12 cellular contexts compared by ENCODE assay signal in genomic region chr14:68363401-68363800, GRCh38.
DNase-seq lines count a peak whose midpoint lies in the region; ATAC-seq and TF ChIP-seq lines count a peak whose summit lies in the region.
"Had no signal": no experiment of that assay in that cellular context is flagged by ENCODE, and none has a peak within 500 bp of the region (broad histone marks: within the 10 kb centered on the region; RNA-seq: fewer than 3 reads in every experiment).

No MANE protein-coding gene starts in this region.

- H3K18ac ChIP-seq in mesenchymal stem cell (ENCODE audit: low read depth in 1 of 2, low read length in 2 of 2) = peak overlapping the region; percentile 64 to 91

- H3K27me3 ChIP-seq in SK-N-SH (ENCODE audit: insufficient read depth) (no peaks in the 10 kb centered on the region), mesenchymal stem cell (ENCODE audit: control insufficient read depth in 1 of 2, insufficient read depth in 1 of 2, low read length in 2 of 2) (no peaks in the 10 kb centered on the region)

- no peaks in the 10 kb centered on the region for H3K79me2 ChIP-seq in SK-N-SH (ENCODE audit: insufficient read depth)

- H3K4me1 Mint-ChIP-seq in chondrocyte (ENCODE audit: low read depth) = peaks cover 63% of the 10 kb centered on the region
- H3K4me1 Mint-ChIP-seq in type B pancreatic cell (ENCODE audit: unreplicated experiment) = peaks cover 67% of the 10 kb centered on the region

- POLR2A ChIA-PET in SK-N-SH (lab: Yijun Ruan, JAX) = no interaction called here

- no peak overlapping the region for H3K23ac ChIP-seq in mesenchymal stem cell (ENCODE audit: low read length in 2 of 2)

- H2BK12ac ChIP-seq in mesenchymal stem cell (ENCODE audit: low read length in 2 of 2) = peak overlapping the region; percentile 81 to 93

- H3K4me3 Mint-ChIP-seq in chondrocyte (ENCODE audit: unreplicated experiment) (no peak overlapping the region), type B pancreatic cell (peak overlapping the region; percentile 63)

- H3K27ac ChIP-seq in SK-N-SH (ENCODE audit: low read depth in 2 of 2, low read length in 1 of 2) (no peak overlapping the region), mesenchymal stem cell (ENCODE audit: low read length, poor library complexity, severe bottlenecking) (peak overlapping the region; percentile 91)

- CTCF ChIA-PET in SK-N-SH (lab: Yijun Ruan, JAX) = no interaction called here

- H3K9me3 ChIP-seq in SK-N-SH (no peaks in the 10 kb centered on the region), mesenchymal stem cell (ENCODE audit: control insufficient read depth, low read length) (no peaks in the 10 kb centered on the region)
- H3K9me3 ChIP-seq: prostate gland had no signal

- ATAC-seq in SK-N-SH treated with all-trans-retinoic acid at 6 μM for 48 hours (peak; percentile 58; the same call in 2 of the 3 replicates), GM21576 (IDR thresholded peaks at IDR 0.05; ENCODE audit: unreplicated experiment) (no peak)
- ATAC-seq in activated naive CD4-positive, alpha-beta T cell treated with anti-CD3 and anti-CD28 coated beads, Interleukin-2, amount 50 U/mL, for 72 hours = no peak

- H3K4me1 ChIP-seq in SK-N-SH (ENCODE audit: control insufficient read depth in 1 of 2, insufficient read depth in 2 of 2, low read depth in 1 of 2, low read length in 1 of 2) (peaks cover 0 to 6% of the 10 kb centered on the region in 2 experiments; a peak in 2 of 4 replicates), mesenchymal stem cell (ENCODE audit: control insufficient read depth, insufficient read depth, low read depth, low read length) (peaks cover 20% of the 10 kb centered on the region)

- no peaks in the 10 kb centered on the region for H3K36me3 ChIP-seq in SK-N-SH (replicated peaks in 1 of 2; ENCODE audit: control insufficient read depth in 1 of 2, insufficient read depth in 2 of 2, low read length in 1 of 2)
- no peaks in the 10 kb centered on the region for H3K36me3 ChIP-seq in mesenchymal stem cell (ENCODE audit: control insufficient read depth in 1 of 2, insufficient read depth in 2 of 2, low read depth in 1 of 2, low read length in 2 of 2)
- H3K36me3 ChIP-seq: prostate gland had no signal

- H3F3A ChIP-seq in SK-N-SH (replicated peaks; ENCODE audit: insufficient read depth) = peaks cover 6% of the 10 kb centered on the region

- H2BK15ac ChIP-seq in mesenchymal stem cell (ENCODE audit: low read depth, poor library complexity, severe bottlenecking) = no peak overlapping the region

- H3K36me3 Mint-ChIP-seq in chondrocyte (ENCODE audit: low read depth) (no peaks in the 10 kb centered on the region), type B pancreatic cell (peaks cover 13% of the 10 kb centered on the region)
- H3K36me3 Mint-ChIP-seq in activated naive CD4-positive, alpha-beta T cell treated with anti-CD3 and anti-CD28 coated beads, Interleukin-2, amount 50 U/mL, for 72 hours = no peaks in the 10 kb centered on the region

- no peak overlapping the region for H2AFZ ChIP-seq in SK-N-SH (ENCODE audit: low read depth)
- no peak overlapping the region for H2AFZ ChIP-seq in mesenchymal stem cell (ENCODE audit: low read depth, low read length)

- H3K79me1 ChIP-seq in mesenchymal stem cell (replicated peaks; ENCODE audit: low read length, poor library complexity, severe bottlenecking) = no peaks in the 10 kb centered on the region

- peak overlapping the region; percentile 98 for H3K27ac Mint-ChIP-seq in chondrocyte (ENCODE audit: unreplicated experiment)
- peak overlapping the region; percentile 87 for H3K27ac Mint-ChIP-seq in type B pancreatic cell
- H3K27ac Mint-ChIP-seq in activated naive CD4-positive, alpha-beta T cell treated with anti-CD3 and anti-CD28 coated beads, Interleukin-2, amount 50 U/mL, for 72 hours = no peak overlapping the region

- no peak overlapping the region for H3K14ac ChIP-seq in mesenchymal stem cell (ENCODE audit: low read length in 2 of 2)

- H4K20me1 ChIP-seq in SK-N-SH (ENCODE audit: insufficient read depth) = no peaks in the 10 kb centered on the region

- H3K27me3 Mint-ChIP-seq in chondrocyte (ENCODE audit: low read depth) (no peaks in the 10 kb centered on the region), type B pancreatic cell (no peaks in the 10 kb centered on the region)

- TF ChIP-seq RAD21 in SK-N-SH (IDR thresholded peaks at IDR 0.05; ENCODE audit: low read length) = no peak

- H4K8ac ChIP-seq in mesenchymal stem cell (ENCODE audit: low read length) = peak overlapping the region; percentile 98

- H3K9me3 Mint-ChIP-seq in chondrocyte (ENCODE audit: low read depth) (no peaks in the 10 kb centered on the region), type B pancreatic cell (peaks cover 6% of the 10 kb centered on the region)
- no peaks in the 10 kb centered on the region for H3K9me3 Mint-ChIP-seq in activated naive CD4-positive, alpha-beta T cell treated with anti-CD3 and anti-CD28 coated beads, Interleukin-2, amount 50 U/mL, for 72 hours

- H3K4me2 ChIP-seq in SK-N-SH (no peak overlapping the region), mesenchymal stem cell (ENCODE audit: low read length, poor library complexity, severe bottlenecking) (peak overlapping the region; percentile 2)

- no peak for TF ChIP-seq EP300 in SK-N-SH (IDR thresholded peaks at IDR 0.05; ENCODE audit: borderline replicate concordance in 1 of 2, low read depth in 1 of 2, low read length in 1 of 2)

- peak overlapping the region; percentile 45 to 83 for H3K4ac ChIP-seq in mesenchymal stem cell (ENCODE audit: low read depth in 1 of 2, low read length in 2 of 2)

- H3K4me3 ChIP-seq in SK-N-SH (ENCODE audit: low read depth in 2 of 2, low read length in 1 of 2) (no peak overlapping the region), mesenchymal stem cell (ENCODE audit: insufficient read depth in 1 of 2, low read depth in 1 of 2, low read length in 2 of 2) (no peak overlapping the region)
- H3K4me3 ChIP-seq: prostate gland had no signal

- H2BK5ac ChIP-seq in mesenchymal stem cell (ENCODE audit: low read depth, low read length, poor library complexity, severe bottlenecking) = no peak overlapping the region

- no peaks in the 10 kb centered on the region for H3K9me2 ChIP-seq in SK-N-SH

- TF ChIP-seq CTCF in SK-N-SH (IDR thresholded peaks at IDR 0.05) (no peak), chondrocyte (IDR thresholded peaks at IDR 0.05) (peak; percentile 50), type B pancreatic cell (conservative IDR thresholded peaks at IDR 0.05) (peak; percentile 70)

- 92% methylated on average over 3 of the region's 10 CpGs for WGBS in SK-N-SH (ENCODE audit: low lambda C conversion rate)
- 64% methylated on average over 10 of the region's 10 CpGs for WGBS in mesenchymal stem cell

- H3K9ac ChIP-seq in SK-N-SH = no peak overlapping the region
- H3K9ac ChIP-seq in mesenchymal stem cell (ENCODE audit: low read length) = no peak overlapping the region

- no peak overlapping the region for H2AK5ac ChIP-seq in mesenchymal stem cell (ENCODE audit: low read length, severe bottlenecking)

- peak overlapping the region; percentile 21 for H2BK120ac ChIP-seq in mesenchymal stem cell (ENCODE audit: low read depth, low read length)

- peak overlapping the region; percentile 93 for H4K91ac ChIP-seq in mesenchymal stem cell (ENCODE audit: low read length)

- DNase-seq in SK-N-SH = no peak
- DNase-seq in chondrocyte (ENCODE audit: low spot score) = no peak
- no peak for DNase-seq in mesenchymal stem cell
- DNase-seq in type B pancreatic cell (ENCODE audit: extremely low spot score, unreplicated experiment) = no peak
- no peak for DNase-seq in activated naive CD4-positive, alpha-beta T cell treated with anti-CD3 and anti-CD28 coated beads, Interleukin-2, amount 50 U/mL, for 16 hours
- no peak for DNase-seq in activated naive CD4-positive, alpha-beta T cell treated with anti-CD3 and anti-CD28 coated beads, Interleukin-2, amount 50 U/mL, for 72 hours (ENCODE audit: low spot score in 2 of 2)
- DNase-seq: cerebellar nuclear complex, NCI-H1092, SW 1271 had no signal

TF ChIP-seq in SK-N-SH, 30 proteins besides CTCF, POLR2A, EP300 and RAD21 (continues in another document):
- TF ChIP-seq ZBTB33 (IDR thresholded peaks at IDR 0.05; ENCODE audit: borderline replicate concordance, low read depth) (no peak), FOSL2 (IDR thresholded peaks at IDR 0.05; ENCODE audit: borderline replicate concordance, low read depth) (no peak), USF1 (IDR thresholded peaks at IDR 0.05; ENCODE audit: borderline replicate concordance, low read depth) (no peak), RCOR1 (IDR thresholded peaks at IDR 0.05; ENCODE audit: low read length) (no peak)
- TF ChIP-seq, protein P1, sequence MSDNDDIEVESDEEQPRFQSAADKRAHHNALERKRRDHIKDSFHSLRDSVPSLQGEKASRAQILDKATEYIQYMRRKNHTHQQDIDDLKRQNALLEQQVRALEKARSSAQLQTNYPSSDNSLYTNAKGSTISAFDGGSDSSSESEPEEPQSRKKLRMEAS (IDR thresholded peaks at IDR 0.05; ENCODE audit: low read depth) = no peak

Comparison
In these comparisons a context has a peak if more than half of its experiments do, and no peak if none do; other contexts are left out.
1. H3K27ac Mint-ChIP-seq: peak in chondrocyte (single experiment) and type B pancreatic cell (single experiment); none in activated naive CD4-positive, alpha-beta T cell treated with anti-CD3 and anti-CD28 coated beads, Interleukin-2, amount 50 U/mL, for 72 hours (0 of 2).